Comparison of ENCODE assay signal across 28 cellular contexts in the genomic region with DNA sequence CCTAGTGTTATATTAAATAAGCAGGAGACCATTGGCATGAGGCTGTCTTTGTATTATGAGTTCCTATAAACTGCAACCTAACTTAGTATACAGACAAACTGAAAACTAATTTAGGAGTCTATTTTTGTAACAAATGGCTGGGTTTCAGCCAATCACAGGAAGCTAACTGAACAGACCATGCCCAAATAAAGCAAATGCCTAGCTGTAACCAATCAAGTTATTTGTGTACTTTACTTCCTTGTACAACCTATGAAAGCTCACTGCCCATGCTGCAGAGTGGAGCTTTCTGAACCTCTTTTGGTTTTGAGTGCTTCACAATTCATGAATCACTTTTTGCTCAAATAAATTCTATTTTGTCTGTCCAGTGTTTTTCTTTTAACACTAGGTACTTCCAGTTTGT. TPM values are rescaled to one million over a fixed set of nuclear protein-coding genes. Genes with fewer than 3 reads are reported as not detected.
A peak's percentile ranks its signal among the peaks of the same experiment; 100 is the strongest.
DNase-seq lines count a peak whose midpoint lies in the region; ATAC-seq, FAIRE-seq and TF ChIP-seq lines count a peak whose summit lies in the region.
"Had no signal": no experiment of that assay in that cellular context is flagged by ENCODE, and none has a peak within 500 bp of the region (broad histone marks: within the 10 kb centered on the region; RNA-seq: fewer than 3 reads in every experiment).

No MANE protein-coding gene starts in this region.

- intact Hi-C loops in activated CD4-positive, alpha-beta T cell treated with anti-CD3 and anti-CD28 coated beads for 36 hours (cut with DNase I, micrococcal nuclease), result no loop called here
- intact Hi-C loops in activated CD4-positive, alpha-beta T cell treated with anti-CD3 and anti-CD28 coated beads, Interleukin-2, amount 10 ng/mL, durations not matched to agents 24 days and 14 days (cut with micrococcal nuclease), result no loop called here
- intact Hi-C loops in GM12878 (cut with micrococcal nuclease; ENCODE audit: unreplicated experiment), result no loop called here

- H3K36me3 ChIP-seq in MM.1S (replicated peaks; ENCODE audit: insufficient read depth, low read length), result no peaks in the 10 kb centered on the region
- no peaks in the 10 kb centered on the region for H3K36me3 ChIP-seq in GM12878 (ENCODE audit: control insufficient read depth in 2 of 2, insufficient read depth in 2 of 2, low read length in 1 of 2)
- no peaks in the 10 kb centered on the region for H3K36me3 ChIP-seq in effector memory CD4-positive, alpha-beta T cell (ENCODE audit: control insufficient read depth, insufficient read depth, low read length)
- no peaks in the 10 kb centered on the region for H3K36me3 ChIP-seq in MG63

- no peak for TF ChIP-seq EP300 in GM12878 (IDR thresholded peaks at IDR 0.05; ENCODE audit: borderline replicate concordance in 1 of 2, control insufficient read depth in 1 of 2, low read depth in 2 of 2, low read length in 2 of 2)

- no peak overlapping the region for H3K4me3 Mint-ChIP-seq in activated CD4-positive, alpha-beta T cell treated with anti-CD3 and anti-CD28 coated beads for 36 hours
- H3K4me3 Mint-ChIP-seq in activated CD4-positive, alpha-beta T cell treated with anti-CD3 and anti-CD28 coated beads, Interleukin-2, amount 10 ng/mL, durations not matched to agents 24 days and 14 days, result no peak overlapping the region
- H3K4me3 Mint-ChIP-seq in stimulated activated effector memory CD8-positive, alpha-beta T cell treated with anti-CD3 and anti-CD28 coated beads, Interleukin-12 subunit alpha, Interleukin-12 subunit beta, amount 100 ng/mL, for 72 hours, result no peak overlapping the region
- H3K4me3 Mint-ChIP-seq: T-helper 17 cell had no signal

- no peaks in the 10 kb centered on the region for H3K4me1 ChIP-seq in MM.1S (ENCODE audit: low read length)
- H3K4me1 ChIP-seq in GM12878 (ENCODE audit: control insufficient read depth, insufficient read depth, low read length), result no peaks in the 10 kb centered on the region
- H3K4me1 ChIP-seq in effector memory CD4-positive, alpha-beta T cell (ENCODE audit: control insufficient read depth, insufficient read depth, low read length, poor library complexity, severe bottlenecking), result no peaks in the 10 kb centered on the region

- RAD21 ChIA-PET in GM12878 (lab: Charles Lee; ENCODE audit: unreplicated experiment), result no interaction called here

- peaks cover 2% of the 10 kb centered on the region for H3K27me3 Mint-ChIP-seq in activated CD4-positive, alpha-beta T cell treated with anti-CD3 and anti-CD28 coated beads for 36 hours
- peaks cover 3% of the 10 kb centered on the region for H3K27me3 Mint-ChIP-seq in activated CD4-positive, alpha-beta T cell treated with anti-CD3 and anti-CD28 coated beads, Interleukin-2, amount 10 ng/mL, durations not matched to agents 24 days and 14 days

- FAIRE-seq in GM12878 (lab: Jason Lieb, UNC), result no peak

- peak; percentile 64 for ATAC-seq in activated CD4-positive, alpha-beta T cell treated with anti-CD3 and anti-CD28 coated beads for 36 hours
- peak; percentile 45; the same call in 1 of the 3 replicates for ATAC-seq in GM12878
- peak; percentile 42 for ATAC-seq in stimulated activated effector memory CD8-positive, alpha-beta T cell treated with anti-CD3 and anti-CD28 coated beads, Interleukin-12 subunit alpha, Interleukin-12 subunit beta, amount 100 ng/mL, for 72 hours
- ATAC-seq: T-helper 17 cell had no signal

- BruUV-seq in GM12878 (replicated peaks; lab: Mats Ljungman, UMichigan), result no TSS peak

- H3K36me3 Mint-ChIP-seq in activated CD4-positive, alpha-beta T cell treated with anti-CD3 and anti-CD28 coated beads for 36 hours (ENCODE audit: low read depth), result no peaks in the 10 kb centered on the region
- H3K36me3 Mint-ChIP-seq in activated CD4-positive, alpha-beta T cell treated with anti-CD3 and anti-CD28 coated beads, Interleukin-2, amount 10 ng/mL, durations not matched to agents 24 days and 14 days (ENCODE audit: low read depth), result no peaks in the 10 kb centered on the region
- no peaks in the 10 kb centered on the region for H3K36me3 Mint-ChIP-seq in stimulated activated effector memory CD8-positive, alpha-beta T cell treated with anti-CD3 and anti-CD28 coated beads, Interleukin-12 subunit alpha, Interleukin-12 subunit beta, amount 100 ng/mL, for 72 hours
- H3K36me3 Mint-ChIP-seq: CD8-positive, alpha-beta memory T cell had no signal

- no peak for TF ChIP-seq RAD21 in GM12878 (IDR thresholded peaks at IDR 0.05; ENCODE audit: insufficient read depth, low read depth, low read length)

- peaks cover 10% of the 10 kb centered on the region for H3K4me1 Mint-ChIP-seq in activated CD4-positive, alpha-beta T cell treated with anti-CD3 and anti-CD28 coated beads for 36 hours
- peaks cover 2% of the 10 kb centered on the region for H3K4me1 Mint-ChIP-seq in activated CD4-positive, alpha-beta T cell treated with anti-CD3 and anti-CD28 coated beads, Interleukin-2, amount 10 ng/mL, durations not matched to agents 24 days and 14 days
- peaks cover 8% of the 10 kb centered on the region for H3K4me1 Mint-ChIP-seq in stimulated activated effector memory CD8-positive, alpha-beta T cell treated with anti-CD3 and anti-CD28 coated beads, Interleukin-12 subunit alpha, Interleukin-12 subunit beta, amount 100 ng/mL, for 72 hours
- H3K4me1 Mint-ChIP-seq: CD8-positive, alpha-beta memory T cell had no signal

- CTCF ChIA-PET in activated CD4-positive, alpha-beta T cell treated with anti-CD3 and anti-CD28 coated beads for 36 hours (lab: Charles Lee), result interaction anchor here (1.2 to 1.7 kb wide), 3 partner anchors 9 to 34 kb away, joined by 4 read pairs; no protein-coding TSS in a partner anchor
- CTCF ChIA-PET in GM12878 (lab: Yijun Ruan, JAX), result interaction anchor here (1.3 to 1.4 kb wide), 2 partner anchors 22 to 141 kb away, joined by 3 to 4 read pairs; no protein-coding TSS in a partner anchor

- SMC1A ChIA-PET in GM12878 (lab: Charles Lee; ENCODE audit: uncharacterized antibody, unreplicated experiment), result interaction anchor here (1.4 kb wide), 1 partner anchor 27 kb away, joined by 4 read pairs; no protein-coding TSS in a partner anchor

- no peak overlapping the region for H3K27ac ChIP-seq in MM.1S (ENCODE audit: low read length)
- H3K27ac ChIP-seq in GM12878 (ENCODE audit: control insufficient read depth, insufficient read depth), result no peak overlapping the region
- H3K27ac ChIP-seq in effector memory CD4-positive, alpha-beta T cell (ENCODE audit: insufficient read depth, low read length, poor library complexity, severe bottlenecking), result no peak overlapping the region
- H3K27ac ChIP-seq: GM23248, KMS-11, PC-9, RWPE1, SK-N-MC had no signal

- H3K9ac ChIP-seq in MM.1S (ENCODE audit: low read length) (no peak overlapping the region), GM12878 (ENCODE audit: control insufficient read depth, insufficient read depth, low read length) (no peak overlapping the region)
- H3K9ac ChIP-seq: GM23248, KMS-11 had no signal

- peak overlapping the region; percentile 72 for H3K27ac Mint-ChIP-seq in activated CD4-positive, alpha-beta T cell treated with anti-CD3 and anti-CD28 coated beads for 36 hours
- no peak overlapping the region for H3K27ac Mint-ChIP-seq in activated CD4-positive, alpha-beta T cell treated with anti-CD3 and anti-CD28 coated beads, Interleukin-2, amount 10 ng/mL, durations not matched to agents 24 days and 14 days
- no peak overlapping the region for H3K27ac Mint-ChIP-seq in stimulated activated effector memory CD8-positive, alpha-beta T cell treated with anti-CD3 and anti-CD28 coated beads, Interleukin-12 subunit alpha, Interleukin-12 subunit beta, amount 100 ng/mL, for 72 hours
- H3K27ac Mint-ChIP-seq: CD8-positive, alpha-beta memory T cell; T-helper 17 cell had no signal

- no peaks in the 10 kb centered on the region for H3K9me3 Mint-ChIP-seq in activated CD4-positive, alpha-beta T cell treated with anti-CD3 and anti-CD28 coated beads for 36 hours (ENCODE audit: low read depth)
- no peaks in the 10 kb centered on the region for H3K9me3 Mint-ChIP-seq in activated CD4-positive, alpha-beta T cell treated with anti-CD3 and anti-CD28 coated beads, Interleukin-2, amount 10 ng/mL, durations not matched to agents 24 days and 14 days
- no peaks in the 10 kb centered on the region for H3K9me3 Mint-ChIP-seq in stimulated activated effector memory CD8-positive, alpha-beta T cell treated with anti-CD3 and anti-CD28 coated beads, Interleukin-12 subunit alpha, Interleukin-12 subunit beta, amount 100 ng/mL, for 72 hours
- H3K9me3 Mint-ChIP-seq: CD8-positive, alpha-beta memory T cell had no signal

- no peaks in the 10 kb centered on the region for H3K9me2 ChIP-seq in MM.1S (replicated peaks; ENCODE audit: insufficient read depth, low read length)

- 0 out of 2 replicates have a peak overlapping the region, but pooled peaks have one; percentile 9 for H2AFZ ChIP-seq in MM.1S (ENCODE audit: low read length)
- no peak overlapping the region for H2AFZ ChIP-seq in GM12878 (ENCODE audit: control insufficient read depth, low read depth, low read length)
- H2AFZ ChIP-seq: GM23248, PC-9 had no signal

- no peak for TF ChIP-seq CTCF in MM.1S (IDR thresholded peaks at IDR 0.05; ENCODE audit: low read length)
- TF ChIP-seq CTCF in GM12878 (IDR thresholded peaks at IDR 0.05 in 2 of 3, conservative IDR thresholded peaks at IDR 0.05 in 1 of 3; ENCODE audit: control insufficient read depth in 2 of 3, extremely low read depth in 1 of 3, insufficient read depth in 1 of 3, low read depth in 3 of 3, low read length in 3 of 3), result no peak

- H3K27me3 ChIP-seq in MM.1S (replicated peaks; ENCODE audit: insufficient read depth, low read length) (no peaks in the 10 kb centered on the region), GM12878 (replicated peaks in 1 of 2; ENCODE audit: control insufficient read depth in 2 of 2, insufficient read depth in 2 of 2, low read length in 1 of 2) (no peaks in the 10 kb centered on the region), MG63 (no peaks in the 10 kb centered on the region)
- H3K27me3 ChIP-seq in effector memory CD4-positive, alpha-beta T cell (replicated peaks; ENCODE audit: control insufficient read depth, insufficient read depth, low read length, poor library complexity, severe bottlenecking), result no peaks in the 10 kb centered on the region

- no peaks in the 10 kb centered on the region for H3K9me3 ChIP-seq in MM.1S (replicated peaks; ENCODE audit: insufficient read depth, low read length)
- H3K9me3 ChIP-seq in GM12878 (replicated peaks; ENCODE audit: control insufficient read depth, insufficient read depth, low read length), result no peaks in the 10 kb centered on the region; the same call in 2 of the 3 replicates
- H3K9me3 ChIP-seq in effector memory CD4-positive, alpha-beta T cell (ENCODE audit: control insufficient read depth, low read length), result no peaks in the 10 kb centered on the region
- H3K9me3 ChIP-seq in MG63, result no peaks in the 10 kb centered on the region

- no peak for DNase-seq in activated CD4-positive, alpha-beta T cell treated with anti-CD3 and anti-CD28 coated beads for 36 hours
- no peak for DNase-seq in activated CD4-positive, alpha-beta T cell treated with anti-CD3 and anti-CD28 coated beads, Interleukin-2, amount 10 ng/mL, durations not matched to agents 24 days and 14 days
- no peak for DNase-seq in MM.1S
- DNase-seq in GM12878 (ENCODE audit: low read depth, low spot score), result no peak
- no peak for DNase-seq in stimulated activated effector memory CD8-positive, alpha-beta T cell treated with anti-CD3 and anti-CD28 coated beads, Interleukin-12 subunit alpha, Interleukin-12 subunit beta, amount 100 ng/mL, for 72 hours (ENCODE audit: low spot score in 2 of 2)
- no peak for DNase-seq in AML-193 (lab: John Stamatoyannopoulos, UW)
- DNase-seq in effector memory CD4-positive, alpha-beta T cell, result no peak
- no peak for DNase-seq in MG63
- DNase-seq: 8988T; C1 segment of cervical spinal cord; CD8-positive, alpha-beta memory T cell; EL; GF-D8; GM23248; IMR-90; NCI-H1417; NCI-H1694 treated with DMSO at 0.1 percent for 48 hours; NCI-H2081 treated with DMSO at 0.1 percent for 48 hours; NCI-H2171 treated with DMSO at 0.1 percent for 48 hours; NCI-H524 treated with DMSO at 0.1 percent for 48 hours; PC-9; SHP77 treated with DMSO at 0.1 percent for 48 hours; SW 1271; T-helper 17 cell had no signal

- TF ChIP-seq POLR2A in GM12878 (IDR thresholded peaks at IDR 0.05; ENCODE audit: low read depth, low read length), result no peak

- no peak overlapping the region for H3K4me2 ChIP-seq in MM.1S (ENCODE audit: low read depth, low read length)
- H3K4me2 ChIP-seq in GM12878 (ENCODE audit: control insufficient read depth, insufficient read depth), result no peak overlapping the region
- H3K4me2 ChIP-seq: KMS-11, PC-9 had no signal

- POLR2A ChIA-PET in activated CD4-positive, alpha-beta T cell treated with anti-CD3 and anti-CD28 coated beads for 36 hours (lab: Charles Lee), result no interaction called here
- POLR2A ChIA-PET in GM12878 (lab: Charles Lee), result no interaction called here

- in situ Hi-C loops in GM12878 (cut with MboI), result no loop called here

- H3K4me3 ChIP-seq in MM.1S (ENCODE audit: low read length), result no peak overlapping the region
- H3K4me3 ChIP-seq in GM12878, result no peak overlapping the region
- no peak overlapping the region for H3K4me3 ChIP-seq in effector memory CD4-positive, alpha-beta T cell (ENCODE audit: insufficient read depth, low read depth, low read length, poor library complexity, severe bottlenecking)
- no peak overlapping the region for H3K4me3 ChIP-seq in MG63
- H3K4me3 ChIP-seq: GM23248, PC-9, SK-N-MC had no signal

- no peaks in the 10 kb centered on the region for H3F3A ChIP-seq in MM.1S (ENCODE audit: insufficient read depth, low read length)

- H3K79me2 ChIP-seq in MM.1S (ENCODE audit: low read length), result no peaks in the 10 kb centered on the region
- no peaks in the 10 kb centered on the region for H3K79me2 ChIP-seq in GM12878 (ENCODE audit: control insufficient read depth, insufficient read depth, low read length)

- H4K20me1 ChIP-seq in MM.1S (ENCODE audit: insufficient read depth, low read length) (no peaks in the 10 kb centered on the region), GM12878 (ENCODE audit: control insufficient read depth, insufficient read depth) (no peaks in the 10 kb centered on the region)

RNA-seq across cellular contexts. Expression of gene GUCY2C, which starts 41.6 kb away (rescaled TPM):
- not detected for total RNA-seq in activated CD4-positive, alpha-beta T cell treated with anti-CD3 and anti-CD28 coated beads for 36 hours
- total RNA-seq in activated CD4-positive, alpha-beta T cell treated with anti-CD3 and anti-CD28 coated beads, Interleukin-2, amount 10 ng/mL, durations not matched to agents 24 days and 14 days, result not detected in 2 replicates
- 0.08 TPM in 1 of 2 replicates, not detected in the other for total RNA-seq in GM12878 (2013; cell fraction: nucleolus; rRNA removed)
- total RNA-seq in GM12878 (2014; rRNA removed) (0.11 and 0.16 TPM in 2 replicates), GM12878 (2014; rRNA removed; fragmentation: Illumina TruSeq; extraction: Trizol) (0.09 and 0.18 TPM in 2 replicates), GM12878 (2021) (0.08 TPM in 1 of 2 replicates, not detected in the other)
- 0.05 TPM for polyA plus RNA-seq in GM12878 (2011; ENCODE audit: low read depth)
- polyA plus RNA-seq in GM12878 (2011; rRNA removed) (0.19 and 0.27 TPM in 2 replicates), GM12878 (2014; fragmentation: Illumina TruSeq; extraction: Trizol) (0.10 and 0.15 TPM in 2 replicates), GM12878 (2014; fragmentation: Nextera tagmentation; extraction: Ambion mirVana) (under 1 TPM; 0.57 to 0.60 TPM), GM12878 (2014; rRNA removed) (0.12 and 0.16 TPM in 2 replicates), GM12878 (2016; fragmentation: Nextera tagmentation; extraction: Ambion mirVana) (under 1 TPM; 0.42 to 0.44 TPM)
- 0.12 and 0.13 TPM in 2 replicates for polyA plus RNA-seq in GM12878 (2011; cell fraction: cytosol; rRNA removed)
- 0.09 and 0.13 TPM in 2 replicates for polyA plus RNA-seq in GM12878 (2011; cell fraction: nucleus; rRNA removed)
- polyA plus RNA-seq in GM12878 (2012), result 0.07 and 0.11 TPM in 2 replicates
- polyA minus RNA-seq in GM12878 (2011; rRNA and poly(A)+ RNA removed), result 0.26 TPM in 1 of 2 replicates, not detected in the other
- not detected in 2 replicates for polyA minus RNA-seq in GM12878 (2011; cell fraction: cytosol; rRNA and poly(A)+ RNA removed)
- polyA minus RNA-seq in GM12878 (2011; cell fraction: nucleus; rRNA and poly(A)+ RNA removed), result 0.29 TPM in 1 of 2 replicates, not detected in the other
- total RNA-seq in MG63 (2014; rRNA removed; shearing (Covaris generic); ENCODE audit: low replicate concordance), result not detected in 2 replicates
- total RNA-seq: CD8-positive, alpha-beta memory T cell; GM23248; IMR-90; M059J; PC-9; T-helper 17 cell had no signal
- polyA plus RNA-seq: CD8-positive, alpha-beta memory T cell; GM23248; IMR-90 had no signal
